In genomic region chr20:7984192-7984591, GRCh38 we compare ENCODE assay signal across 27 cellular contexts. TPM values are rescaled to one million over a fixed set of nuclear protein-coding genes. Genes with fewer than 3 reads are reported as not detected.
"Had no signal": no experiment of that assay in that cellular context is flagged by ENCODE, and none has a peak within 500 bp of the region (broad histone marks: within the 10 kb centered on the region; RNA-seq: fewer than 3 reads in every experiment).

No MANE protein-coding gene starts in this region.

- H3K27me3 Mint-ChIP-seq: activated B cell treated with CpG ODN at 0.5 μM for 24 hours; activated CD4-positive, alpha-beta memory T cell treated with anti-CD3 and anti-CD28 coated beads, Interleukin-2, amount 10 ng/mL, durations not matched to agents 7 days and 5 days; activated CD8-positive, alpha-beta memory T cell treated with anti-CD3 and anti-CD28 coated beads, Interleukin-2, amount 10 ng/mL, durations not matched to agents 7 days and 5 days; activated naive CD8-positive, alpha-beta T cell treated with anti-CD3 and anti-CD28 coated beads, Interleukin-2, amount 50 U/mL, for 24 hours; brain had no signal

- H3K27ac Mint-ChIP-seq: activated CD4-positive, alpha-beta memory T cell treated with anti-CD3 and anti-CD28 coated beads, Interleukin-2, amount 10 ng/mL, durations not matched to agents 7 days and 5 days; activated CD8-positive, alpha-beta memory T cell treated with anti-CD3 and anti-CD28 coated beads, Interleukin-2, amount 10 ng/mL, durations not matched to agents 7 days and 5 days; activated naive CD8-positive, alpha-beta T cell treated with anti-CD3 and anti-CD28 coated beads, Interleukin-2, amount 50 U/mL, for 24 hours; activated T-helper 2 cell treated with anti-CD3 and anti-CD28 coated beads, Interferon-gamma antibody, Interleukin-2, Interleukin-4, amounts not matched to agents 10 μg/mL and 5 μg/mL and 100 μg/mL, durations not matched to agents 14 hours and 24 hours and 36 hours; brain; natural killer cell had no signal

- H3K79me2 ChIP-seq: hepatocyte had no signal

- H3K4me1 ChIP-seq: foreskin keratinocyte, right atrium auricular region, tibial artery had no signal

- DNase-seq: activated B cell treated with CpG ODN at 0.5 μM for 24 hours; activated CD4-positive, alpha-beta memory T cell treated with anti-CD3 and anti-CD28 coated beads, Interleukin-2, amount 10 ng/mL, durations not matched to agents 7 days and 5 days; activated CD4-positive, alpha-beta T cell treated with anti-CD3 and anti-CD28 coated beads for 4 hours; activated CD8-positive, alpha-beta memory T cell treated with anti-CD3 and anti-CD28 coated beads, Interleukin-2, amount 10 ng/mL, durations not matched to agents 7 days and 5 days; activated naive CD4-positive, alpha-beta T cell treated with Interleukin-2 at 50 U/mL for 16 hours; activated naive CD8-positive, alpha-beta T cell treated with anti-CD3 and anti-CD28 coated beads, Interleukin-2, amount 50 U/mL, for 24 hours; anterior cingulate cortex; caudate nucleus; dorsolateral prefrontal cortex; foreskin keratinocyte; natural killer cell; nucleus accumbens; posterior cingulate gyrus; stimulated activated CD4-positive, alpha-beta T cell treated with anti-CD3 and anti-CD28 coated beads, Interleukin-12 subunit alpha, Interleukin-12 subunit beta, amount 100 ng/mL, for 4 hours; stimulated activated CD4-positive, alpha-beta T cell treated with anti-CD3 and anti-CD28 coated beads, Interleukin-1b, Interleukin-23, amount 100 ng/mL, for 48 hours; stimulated activated naive CD8-positive, alpha-beta T cell treated with anti-CD3 and anti-CD28 coated beads, Interleukin-15, Interleukin-2, amounts not matched to agents 100 U/mL and 50 U/mL, for 24 hours; substantia nigra; tibial artery had no signal

- ATAC-seq: activated CD8-positive, alpha-beta memory T cell treated with anti-CD3 and anti-CD28 coated beads, Interleukin-2, amount 10 ng/mL, durations not matched to agents 7 days and 5 days; activated naive CD8-positive, alpha-beta T cell treated with anti-CD3 and anti-CD28 coated beads, Interleukin-2, amount 50 U/mL, for 24 hours; foreskin keratinocyte; natural killer cell; stimulated activated naive CD8-positive, alpha-beta T cell treated with anti-CD3 and anti-CD28 coated beads, Interleukin-15, Interleukin-2, amounts not matched to agents 100 U/mL and 50 U/mL, for 24 hours had no signal

- H3K4me1 Mint-ChIP-seq: activated B cell treated with CpG ODN at 0.5 μM for 24 hours, brain had no signal

- H3K9me3 ChIP-seq: right atrium auricular region, tibial artery had no signal

- H3K4me3 ChIP-seq: dorsolateral prefrontal cortex, hepatocyte, right atrium auricular region, tibial artery had no signal

- H3K27ac ChIP-seq: foreskin keratinocyte, hepatocyte, tibial artery had no signal

- H3K27me3 ChIP-seq: dorsolateral prefrontal cortex, foreskin keratinocyte, hepatocyte, right atrium auricular region, tibial artery had no signal

- H3K4me2 ChIP-seq: hepatocyte had no signal

- H3K4me3 Mint-ChIP-seq: activated B cell treated with CpG ODN at 0.5 μM for 24 hours; activated CD4-positive, alpha-beta memory T cell treated with anti-CD3 and anti-CD28 coated beads, Interleukin-2, amount 10 ng/mL, durations not matched to agents 7 days and 5 days; activated CD8-positive, alpha-beta memory T cell treated with anti-CD3 and anti-CD28 coated beads, Interleukin-2, amount 10 ng/mL, durations not matched to agents 7 days and 5 days; activated naive CD8-positive, alpha-beta T cell treated with anti-CD3 and anti-CD28 coated beads, Interleukin-2, amount 50 U/mL, for 24 hours; brain; natural killer cell had no signal

- H3K9me3 Mint-ChIP-seq: activated B cell treated with CpG ODN at 0.5 μM for 24 hours; activated CD4-positive, alpha-beta memory T cell treated with anti-CD3 and anti-CD28 coated beads, Interleukin-2, amount 10 ng/mL, durations not matched to agents 7 days and 5 days; activated naive CD8-positive, alpha-beta T cell treated with anti-CD3 and anti-CD28 coated beads, Interleukin-2, amount 50 U/mL, for 24 hours; activated T-helper 2 cell treated with anti-CD3 and anti-CD28 coated beads, Interferon-gamma antibody, Interleukin-2, Interleukin-4, amounts not matched to agents 10 μg/mL and 5 μg/mL and 100 μg/mL, durations not matched to agents 14 hours and 24 hours and 36 hours; brain; natural killer cell had no signal

RNA-seq across cellular contexts. Expression of gene HAO1, which starts 43.9 kb away (rescaled TPM):
- total RNA-seq: activated B cell treated with CpG ODN at 0.5 μM for 24 hours; activated CD4-positive, alpha-beta memory T cell treated with anti-CD3 and anti-CD28 coated beads, Interleukin-2, amount 10 ng/mL, durations not matched to agents 7 days and 5 days; activated CD8-positive, alpha-beta memory T cell treated with anti-CD3 and anti-CD28 coated beads, Interleukin-2, amount 10 ng/mL, durations not matched to agents 7 days and 5 days; activated T-helper 2 cell treated with anti-CD3 and anti-CD28 coated beads, Interferon-gamma antibody, Interleukin-2, Interleukin-4, amounts not matched to agents 10 μg/mL and 5 μg/mL and 100 μg/mL, durations not matched to agents 14 hours and 24 hours and 36 hours; epithelial cell of proximal tubule; fibroblast of lung; foreskin keratinocyte; mesenteric fat pad; natural killer cell; right atrium auricular region; T-helper 2 cell treated with Interferon-gamma antibody and Interleukin-4, amounts not matched to agents 100 ng/mL and 5 ng/mL, for 36 hours; urinary bladder had no signal
- polyA plus RNA-seq: fibroblast of lung, foreskin keratinocyte had no signal
